Comparison of ENCODE assay signal across 8 cellular contexts in the genomic region with DNA sequence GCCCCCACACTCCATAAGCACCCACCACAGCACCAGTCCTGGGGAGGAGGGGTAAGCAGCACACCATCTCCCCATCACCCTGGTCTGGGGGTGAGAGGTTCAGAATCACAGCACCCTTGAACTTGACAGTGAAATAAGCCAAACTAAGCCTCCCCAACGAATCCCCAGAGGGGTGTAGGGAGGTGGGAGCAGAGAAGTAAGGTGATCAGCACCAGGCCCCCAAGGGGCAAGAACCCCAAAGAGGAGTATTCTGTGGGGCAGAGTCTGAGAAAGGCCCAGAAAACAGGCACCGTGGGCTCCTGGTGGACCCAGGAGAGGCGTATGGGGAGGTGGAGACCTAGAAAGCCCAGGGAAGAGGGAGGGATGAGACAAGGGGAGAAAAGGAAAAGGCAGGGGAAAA. TPM values are rescaled to one million over a fixed set of nuclear protein-coding genes. Genes with fewer than 3 reads are reported as not detected.
DNase-seq lines count a peak whose midpoint lies in the region; ATAC-seq, FAIRE-seq and TF ChIP-seq lines count a peak whose summit lies in the region.

No MANE protein-coding gene starts in this region.

- TF ChIP-seq POLR2A in GM12878 (IDR thresholded peaks at IDR 0.05; ENCODE audit: low read depth, low read length) = no peak

- peaks cover 8% of the 10 kb centered on the region for H3K36me3 Mint-ChIP-seq in activated CD8-positive, alpha-beta memory T cell treated with anti-CD3 and anti-CD28 coated beads, Interleukin-2, amount 10 ng/mL, durations not matched to agents 7 days and 5 days
- peaks cover 14% of the 10 kb centered on the region for H3K36me3 Mint-ChIP-seq in memory B cell

- TF ChIP-seq RAD21 in GM12878 (IDR thresholded peaks at IDR 0.05; ENCODE audit: insufficient read depth, low read depth, low read length) = no peak

- peaks cover 61% of the 10 kb centered on the region for H3K4me1 Mint-ChIP-seq in activated CD8-positive, alpha-beta memory T cell treated with anti-CD3 and anti-CD28 coated beads, Interleukin-2, amount 10 ng/mL, durations not matched to agents 7 days and 5 days
- peaks cover 66% of the 10 kb centered on the region for H3K4me1 Mint-ChIP-seq in memory B cell

- no peak for TF ChIP-seq CTCF in GM12878 (IDR thresholded peaks at IDR 0.05 in 2 of 3, conservative IDR thresholded peaks at IDR 0.05 in 1 of 3; ENCODE audit: control insufficient read depth in 2 of 3, extremely low read depth in 1 of 3, insufficient read depth in 1 of 3, low read depth in 3 of 3, low read length in 3 of 3)
- TF ChIP-seq CTCF in tibial artery (IDR thresholded peaks at IDR 0.05) = no peak

- POLR2A ChIA-PET in GM12878 (lab: Charles Lee) = interaction anchor here (0.8 to 3.2 kb wide), 4 partner anchors 15 to 72 kb away, joined by 3 to 7 read pairs (median 4); no protein-coding TSS in a partner anchor

- SMC1A ChIA-PET in GM12878 (lab: Charles Lee; ENCODE audit: uncharacterized antibody, unreplicated experiment) = interaction anchor here (0.8 to 12.0 kb wide), 5 partner anchors 71 to 516 kb away, joined by 3 to 185 read pairs (median 4); partner anchors contain the start of gene STARD10

- H3K27me3 ChIP-seq in GM12878 (replicated peaks in 1 of 2; ENCODE audit: control insufficient read depth in 2 of 2, insufficient read depth in 2 of 2, low read length in 1 of 2) (no peaks in the 10 kb centered on the region), tibial artery (no peaks in the 10 kb centered on the region)

- H3K4me1 ChIP-seq in GM12878 (ENCODE audit: control insufficient read depth, insufficient read depth, low read length) (peaks cover 49% of the 10 kb centered on the region), tibial artery (peaks cover 0 to 52% (median 39%) of the 10 kb centered on the region in 4 donors)

- H4K20me1 ChIP-seq in GM12878 (ENCODE audit: control insufficient read depth, insufficient read depth) = peaks cover 6% of the 10 kb centered on the region; the same call in 1 of the 2 replicates

- H3K9me3 Mint-ChIP-seq in activated CD8-positive, alpha-beta memory T cell treated with anti-CD3 and anti-CD28 coated beads, Interleukin-2, amount 10 ng/mL, durations not matched to agents 7 days and 5 days (ENCODE audit: low read depth) = no peaks in the 10 kb centered on the region
- H3K9me3 Mint-ChIP-seq in memory B cell = no peaks in the 10 kb centered on the region

- peak overlapping the region; percentile 99 for H3K27ac Mint-ChIP-seq in activated CD8-positive, alpha-beta memory T cell treated with anti-CD3 and anti-CD28 coated beads, Interleukin-2, amount 10 ng/mL, durations not matched to agents 7 days and 5 days
- peak overlapping the region; percentile 77 for H3K27ac Mint-ChIP-seq in memory B cell

- peak overlapping the region; percentile 99 for H3K4me3 Mint-ChIP-seq in activated CD8-positive, alpha-beta memory T cell treated with anti-CD3 and anti-CD28 coated beads, Interleukin-2, amount 10 ng/mL, durations not matched to agents 7 days and 5 days
- H3K4me3 Mint-ChIP-seq in memory B cell = peak overlapping the region; percentile 84

- RAD21 ChIA-PET in GM12878 (lab: Charles Lee; ENCODE audit: unreplicated experiment) = interaction anchor here (0.6 to 13.9 kb wide), 2 partner anchors 70 to 86 kb away, joined by 4 to 256 read pairs; partner anchors contain the start of gene STARD10

- no peak for ATAC-seq in activated CD8-positive, alpha-beta memory T cell treated with anti-CD3 and anti-CD28 coated beads, Interleukin-2, amount 10 ng/mL, durations not matched to agents 7 days and 5 days
- ATAC-seq in GM12878 (no peak), memory B cell (ENCODE audit: low read depth) (no peak), GM21723 (IDR thresholded peaks at IDR 0.05; ENCODE audit: unreplicated experiment) (no peak)

- TF ChIP-seq EP300 in GM12878 (IDR thresholded peaks at IDR 0.05; ENCODE audit: borderline replicate concordance in 1 of 2, control insufficient read depth in 1 of 2, low read depth in 2 of 2, low read length in 2 of 2) = no peak

- WGBS in GM12878 (ENCODE audit: insufficient coverage, insufficient replicate concordance, low lambda C conversion rate, missing lambda C conversion rate) = 2% methylated on average over 3 of the region's 3 CpGs

- H3K79me2 ChIP-seq in GM12878 (ENCODE audit: control insufficient read depth, insufficient read depth, low read length) = peaks cover 85% of the 10 kb centered on the region

- DNase-seq in activated CD8-positive, alpha-beta memory T cell treated with anti-CD3 and anti-CD28 coated beads, Interleukin-2, amount 10 ng/mL, durations not matched to agents 7 days and 5 days = no peak
- no peak for DNase-seq in activated CD8-positive, alpha-beta memory T cell treated with anti-CD3 and anti-CD28 coated beads for 24 hours
- DNase-seq in GM12878 (ENCODE audit: low read depth, low spot score) (no peak), memory B cell (ENCODE audit: low spot score in 2 of 2) (no peak), tibial artery (no peak), DMS153 treated with DMSO at 0.1 percent for 48 hours (lab: John Stamatoyannopoulos, UW; ENCODE audit: unreplicated experiment) (no peak), NCI-H1417 treated with DMSO at 0.1 percent for 48 hours (lab: John Stamatoyannopoulos, UW) (no peak)

- in situ Hi-C loops in GM12878 (cut with MboI) = loop anchor here (10.0 kb wide), 2 partner anchors 74 to 454 kb away; partner anchors contain the start of gene STARD10

- intact Hi-C loops in GM12878 (cut with micrococcal nuclease; ENCODE audit: unreplicated experiment) = no loop called here
- intact Hi-C loops in tibial artery (cut with DNase I; ENCODE audit: low total_unique reads) = loop anchor here (5.0 kb wide), 2 partner anchors 71 to 91 kb away; partner anchors contain the start of genes ATG16L2 and STARD10

- peak overlapping the region; percentile 92 for H3K27ac ChIP-seq in GM12878 (ENCODE audit: control insufficient read depth, insufficient read depth)
- peak overlapping the region; percentile 72 to 73 for H3K27ac ChIP-seq in tibial artery

- peak overlapping the region; percentile 83 for H3K9ac ChIP-seq in GM12878 (ENCODE audit: control insufficient read depth, insufficient read depth, low read length)

- no peaks in the 10 kb centered on the region for H3K27me3 Mint-ChIP-seq in activated CD8-positive, alpha-beta memory T cell treated with anti-CD3 and anti-CD28 coated beads, Interleukin-2, amount 10 ng/mL, durations not matched to agents 7 days and 5 days
- H3K27me3 Mint-ChIP-seq in memory B cell = no peaks in the 10 kb centered on the region

- H3K36me3 ChIP-seq in GM12878 (ENCODE audit: control insufficient read depth in 2 of 2, insufficient read depth in 2 of 2, low read length in 1 of 2) = peaks cover 20 to 38% of the 10 kb centered on the region in 2 experiments
- peaks cover 0 to 17% (median 0%) of the 10 kb centered on the region in 3 donors for H3K36me3 ChIP-seq in tibial artery

- CTCF ChIA-PET in activated CD8-positive, alpha-beta memory T cell treated with anti-CD3 and anti-CD28 coated beads, Interleukin-2, amount 10 ng/mL, durations not matched to agents 7 days and 5 days (lab: Charles Lee) = interaction anchor here (0.9 to 8.6 kb wide), 4 partner anchors 22 to 287 kb away, joined by 3 to 63 read pairs (median 3); partner anchors contain the start of gene CLPB
- CTCF ChIA-PET in GM12878 (lab: Yijun Ruan, JAX) = interaction anchor here (1.3 to 18.4 kb wide), 3 partner anchors 37 to 92 kb away, joined by 7 to 469 read pairs (median 154); partner anchors contain the start of genes ATG16L2 and STARD10

- no peaks in the 10 kb centered on the region for H3K9me3 ChIP-seq in GM12878 (replicated peaks; ENCODE audit: control insufficient read depth, insufficient read depth, low read length)
- H3K9me3 ChIP-seq in tibial artery = no peaks in the 10 kb centered on the region

- no peak overlapping the region for H2AFZ ChIP-seq in GM12878 (ENCODE audit: control insufficient read depth, low read depth, low read length)

- H3K4me2 ChIP-seq in GM12878 (ENCODE audit: control insufficient read depth, insufficient read depth) = peak overlapping the region; percentile 92

- FAIRE-seq in GM12878 (lab: Jason Lieb, UNC) = no peak

- H3K4me3 ChIP-seq in GM12878 = peak overlapping the region; percentile 85
- H3K4me3 ChIP-seq in tibial artery = peak overlapping the region; percentile 60 to 72

- BruUV-seq in GM12878 (replicated peaks; lab: Mats Ljungman, UMichigan) = no TSS peak

RNA-seq across cellular contexts. Expression of gene ARAP1, which starts 30.9 kb away (rescaled TPM):
- total RNA-seq in activated CD8-positive, alpha-beta memory T cell treated with anti-CD3 and anti-CD28 coated beads, Interleukin-2, amount 10 ng/mL, durations not matched to agents 7 days and 5 days = 100 to 1,000 TPM in 1 of 2 experiments, 10 to 100 TPM in 1; 96.5 to 104 TPM
- total RNA-seq in GM12878 (2013; cell fraction: nucleolus; rRNA removed) = 218 and 253 TPM in 2 replicates
- 48.4 and 54.3 TPM in 2 replicates for total RNA-seq in GM12878 (2014; rRNA removed)
- total RNA-seq in GM12878 (2014; rRNA removed; fragmentation: Illumina TruSeq; extraction: Trizol) = 25.1 and 25.7 TPM in 2 replicates
- total RNA-seq in GM12878 (2021) = 91.5 and 102 TPM in 2 replicates
- 43.7 TPM for polyA plus RNA-seq in GM12878 (2011; ENCODE audit: low read depth)
- 34.0 and 50.3 TPM in 2 replicates for polyA plus RNA-seq in GM12878 (2011; rRNA removed)
- polyA plus RNA-seq in GM12878 (2011; cell fraction: cytosol; rRNA removed) = 54.1 and 60.4 TPM in 2 replicates
- polyA plus RNA-seq in GM12878 (2011; cell fraction: nucleus; rRNA removed) = 323 and 349 TPM in 2 replicates
- polyA plus RNA-seq in GM12878 (2012) = 88.7 and 93.1 TPM in 2 replicates
- 14.7 and 29.2 TPM in 2 replicates for polyA plus RNA-seq in GM12878 (2014; fragmentation: Illumina TruSeq; extraction: Trizol)
- under 1 TPM; 0.55 to 0.85 TPM for polyA plus RNA-seq in GM12878 (2014; fragmentation: Nextera tagmentation; extraction: Ambion mirVana)
- polyA plus RNA-seq in GM12878 (2014; rRNA removed) = 58.8 and 64.9 TPM in 2 replicates
- 10 to 100 TPM; 51.8 to 57.9 TPM for polyA plus RNA-seq in GM12878 (2016; fragmentation: Nextera tagmentation; extraction: Ambion mirVana)
- 63.7 and 91.7 TPM in 2 replicates for polyA minus RNA-seq in GM12878 (2011; rRNA and poly(A)+ RNA removed)
- polyA minus RNA-seq in GM12878 (2011; cell fraction: cytosol; rRNA and poly(A)+ RNA removed) = 34.5 and 43.7 TPM in 2 replicates
- 78.3 and 112 TPM in 2 replicates for polyA minus RNA-seq in GM12878 (2011; cell fraction: nucleus; rRNA and poly(A)+ RNA removed)

RNA-seq across cellular contexts. Expression of gene PDE2A, which starts 47.1 kb away (rescaled TPM):
- total RNA-seq in activated CD8-positive, alpha-beta memory T cell treated with anti-CD3 and anti-CD28 coated beads, Interleukin-2, amount 10 ng/mL, durations not matched to agents 7 days and 5 days = under 1 TPM; 0.67 to 0.75 TPM
- 0.31 and 0.51 TPM in 2 replicates for total RNA-seq in GM12878 (2013; cell fraction: nucleolus; rRNA removed)
- total RNA-seq in GM12878 (2014; rRNA removed) (0.33 TPM in 1 of 2 replicates, not detected in the other), GM12878 (2014; rRNA removed; fragmentation: Illumina TruSeq; extraction: Trizol) (0.05 TPM in 1 of 2 replicates, not detected in the other), GM12878 (2021) (0.15 and 0.24 TPM in 2 replicates)
- 1.2 TPM for polyA plus RNA-seq in GM12878 (2011; ENCODE audit: low read depth)
- polyA plus RNA-seq in GM12878 (2011; rRNA removed) (0.06 and 0.11 TPM in 2 replicates), GM12878 (2014; fragmentation: Illumina TruSeq; extraction: Trizol) (0.10 TPM in 1 of 2 replicates, not detected in the other), GM12878 (2014; fragmentation: Nextera tagmentation; extraction: Ambion mirVana) (not detected), GM12878 (2014; rRNA removed) (0.06 TPM in 1 of 2 replicates, not detected in the other), GM12878 (2016; fragmentation: Nextera tagmentation; extraction: Ambion mirVana) (not detected)
- polyA plus RNA-seq in GM12878 (2011; cell fraction: cytosol; rRNA removed) = 0.18 TPM in 2 replicates
- 0.35 and 0.49 TPM in 2 replicates for polyA plus RNA-seq in GM12878 (2011; cell fraction: nucleus; rRNA removed)
- polyA plus RNA-seq in GM12878 (2012) = 0.28 and 0.54 TPM in 2 replicates
- polyA minus RNA-seq in GM12878 (2011; rRNA and poly(A)+ RNA removed) = not detected in 2 replicates
- polyA minus RNA-seq in GM12878 (2011; cell fraction: cytosol; rRNA and poly(A)+ RNA removed) = 0.52 and 1.3 TPM in 2 replicates
- polyA minus RNA-seq in GM12878 (2011; cell fraction: nucleus; rRNA and poly(A)+ RNA removed) = 0.29 and 0.48 TPM in 2 replicates
